ENCODE assay signal across 20 cellular contexts in genomic region chr15:65645392-65645791, GRCh38.
"Had no signal": no experiment of that assay in that cellular context is flagged by ENCODE, and none has a peak within 500 bp of the region (broad histone marks: within the 10 kb centered on the region; RNA-seq: fewer than 3 reads in every experiment).

No MANE protein-coding gene starts in this region.

- DNase-seq: cortex of kidney; effector memory CD8-positive, alpha-beta T cell; erythroblast; esophagus squamous epithelium; gastrocnemius medialis; head of caudate nucleus; mesenchymal stem cell; mucosa of descending colon; naive thymus-derived CD4-positive, alpha-beta T cell; nucleus accumbens; sigmoid colon; stimulated activated CD4-positive, alpha-beta T cell treated with anti-CD3 and anti-CD28 coated beads, Interleukin-2, amount 100 ng/mL, for 24 hours; stimulated activated CD4-positive, alpha-beta T cell treated with anti-CD3 and anti-CD28 coated beads, Interleukin-4, amount 100 ng/mL, for 24 hours; transverse colon; upper lobe of right lung; uterus had no signal

- H3K9me3 Mint-ChIP-seq: effector memory CD8-positive, alpha-beta T cell; mesothelial cell of epicardium; nephron; stimulated activated effector memory CD8-positive, alpha-beta T cell treated with anti-CD3 and anti-CD28 coated beads, Interleukin-12 subunit alpha, Interleukin-12 subunit beta, amount 100 ng/mL, for 72 hours; stimulated activated naive CD8-positive, alpha-beta T cell treated with anti-CD3 and anti-CD28 coated beads, Interleukin-15, Interleukin-2, amounts not matched to agents 100 ng/mL and 50 ng/mL, for 24 hours had no signal

- H3K27me3 Mint-ChIP-seq: effector memory CD8-positive, alpha-beta T cell; naive thymus-derived CD4-positive, alpha-beta T cell; stimulated activated naive CD8-positive, alpha-beta T cell treated with anti-CD3 and anti-CD28 coated beads, Interleukin-15, Interleukin-2, amounts not matched to agents 100 ng/mL and 50 ng/mL, for 24 hours had no signal

- H3K27ac Mint-ChIP-seq: effector memory CD8-positive, alpha-beta T cell; mesothelial cell of epicardium; naive thymus-derived CD4-positive, alpha-beta T cell; nephron; stimulated activated naive CD8-positive, alpha-beta T cell treated with anti-CD3 and anti-CD28 coated beads, Interleukin-15, Interleukin-2, amounts not matched to agents 100 ng/mL and 50 ng/mL, for 24 hours had no signal

- ATAC-seq: effector memory CD8-positive, alpha-beta T cell; gastrocnemius medialis; mucosa of descending colon; naive thymus-derived CD4-positive, alpha-beta T cell; stimulated activated effector memory CD8-positive, alpha-beta T cell treated with anti-CD3 and anti-CD28 coated beads, Interleukin-12 subunit alpha, Interleukin-12 subunit beta, amount 100 ng/mL, for 72 hours; upper lobe of right lung had no signal

- H3K4me3 Mint-ChIP-seq: effector memory CD8-positive, alpha-beta T cell; mesothelial cell of epicardium; naive thymus-derived CD4-positive, alpha-beta T cell; nephron; stimulated activated effector memory CD8-positive, alpha-beta T cell treated with anti-CD3 and anti-CD28 coated beads, Interleukin-12 subunit alpha, Interleukin-12 subunit beta, amount 100 ng/mL, for 72 hours; stimulated activated naive CD8-positive, alpha-beta T cell treated with anti-CD3 and anti-CD28 coated beads, Interleukin-15, Interleukin-2, amounts not matched to agents 100 ng/mL and 50 ng/mL, for 24 hours had no signal

- H3K4me1 Mint-ChIP-seq: mesothelial cell of epicardium had no signal
